Comparison of ENCODE assay signal across 8 cellular contexts in the genomic region with DNA sequence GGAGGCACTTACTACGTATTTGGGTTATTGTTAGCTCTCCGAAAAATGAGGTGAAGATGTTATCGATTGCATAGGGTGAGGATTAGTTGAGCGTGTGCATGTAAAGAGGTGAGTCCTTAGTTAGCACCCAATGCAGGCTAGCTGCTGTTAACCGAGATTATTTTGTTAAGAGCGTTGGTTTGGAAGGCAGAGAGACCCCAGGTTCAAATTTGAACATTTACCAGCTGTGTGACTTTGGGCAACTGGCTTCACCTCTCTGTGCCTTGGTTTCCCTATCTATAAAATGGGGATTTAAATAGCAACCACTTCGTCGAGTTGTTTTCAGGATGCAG. TPM values are rescaled to one million over a fixed set of nuclear protein-coding genes. Genes with fewer than 3 reads are reported as not detected.
DNase-seq lines count a peak whose midpoint lies in the region; ATAC-seq and TF ChIP-seq lines count a peak whose summit lies in the region.

No MANE protein-coding gene starts in this region.

- peak overlapping the region in 6 of 10 donors; percentile 1 to 61 (median 34) for H3K27ac Mint-ChIP-seq in naive thymus-derived CD8-positive, alpha-beta T cell

- no peaks in the 10 kb centered on the region for H3K27me3 ChIP-seq in BJ (ENCODE audit: control insufficient read depth, insufficient read depth, low read length)
- no peaks in the 10 kb centered on the region for H3K27me3 ChIP-seq in Karpas-422 (ENCODE audit: low read length)

- peak overlapping the region; percentile 89 for H3K27ac ChIP-seq in Karpas-422 (ENCODE audit: low read length)

- peaks cover 19 to 56% (median 42%) of the 10 kb centered on the region in 4 donors for H3K4me1 Mint-ChIP-seq in naive thymus-derived CD8-positive, alpha-beta T cell

- H3K79me2 ChIP-seq in Karpas-422 (ENCODE audit: low read length): peaks cover 57% of the 10 kb centered on the region

- H3K4me3 ChIP-seq in BJ (ENCODE audit: low read depth, low read length): peak overlapping the region; percentile 88
- H3K4me3 ChIP-seq in Karpas-422 (ENCODE audit: low read length): peak overlapping the region; percentile 83
- H3K4me3 ChIP-seq in cardiac fibroblast (replicated peaks in 1 of 2; ENCODE audit: low read depth in 2 of 2, low read length in 2 of 2): peak overlapping the region; percentile 93 to 95

- CTCF ChIA-PET in BJ (lab: Yijun Ruan, JAX): interaction anchor here (0.5 to 2.9 kb wide), 9 partner anchors 9 to 336 kb away, joined by 3 to 9 read pairs (median 4); no protein-coding TSS in a partner anchor

- H3K9me2 ChIP-seq in Karpas-422 (replicated peaks; ENCODE audit: insufficient read depth, low read length): no peaks in the 10 kb centered on the region

- ATAC-seq in naive thymus-derived CD8-positive, alpha-beta T cell: no peak
- ATAC-seq in GM19397 (IDR thresholded peaks at IDR 0.05; ENCODE audit: unreplicated experiment) (no peak), HG03354 (IDR thresholded peaks at IDR 0.05; ENCODE audit: poor library complexity, severe bottlenecking, unreplicated experiment) (no peak), HG02970 (IDR thresholded peaks at IDR 0.05; ENCODE audit: low FRiP score, unreplicated experiment) (no peak)

- no peaks in the 10 kb centered on the region for H3K9me3 ChIP-seq in Karpas-422 (ENCODE audit: low read length)

- H3K4me2 ChIP-seq in Karpas-422 (ENCODE audit: low read depth, low read length, poor library complexity, severe bottlenecking): peak overlapping the region; percentile 77

- no peaks in the 10 kb centered on the region for H3K9me3 Mint-ChIP-seq in naive thymus-derived CD8-positive, alpha-beta T cell

- peak overlapping the region; percentile 99 for H3K9ac ChIP-seq in Karpas-422 (ENCODE audit: low read length)

- H3K36me3 Mint-ChIP-seq in naive thymus-derived CD8-positive, alpha-beta T cell: peaks cover 0 to 2% (median 0%) of the 10 kb centered on the region in 3 donors

- no peaks in the 10 kb centered on the region for H4K20me1 ChIP-seq in Karpas-422 (ENCODE audit: insufficient read depth, low read depth, low read length)

- H3K36me3 ChIP-seq in BJ (ENCODE audit: control insufficient read depth, insufficient read depth, low read length) (no peaks in the 10 kb centered on the region), Karpas-422 (ENCODE audit: insufficient read depth, low read length) (peaks cover 11% of the 10 kb centered on the region; the same call in 1 of the 2 replicates)

- POLR2A ChIA-PET in BJ (lab: Charles Lee): interaction anchor here (0.5 to 1.0 kb wide), 2 partner anchors 16 to 97 kb away, joined by 5 to 8 read pairs; no protein-coding TSS in a partner anchor
- POLR2A ChIA-PET in naive thymus-derived CD8-positive, alpha-beta T cell (lab: Charles Lee): interaction anchor here (0.6 to 3.7 kb wide), 9 partner anchors 8 to 537 kb away, joined by 3 to 30 read pairs (median 6); partner anchors contain the start of genes CATSPERG, PSMD8, ZNF527 and ZNF540

- H3K4me3 Mint-ChIP-seq in naive thymus-derived CD8-positive, alpha-beta T cell: peak overlapping the region; percentile 69 to 95 (median 82)

- TF ChIP-seq CTCF in BJ (IDR thresholded peaks at IDR 0.05; ENCODE audit: insufficient read depth, low read depth, low read length) (no peak), cardiac fibroblast (IDR thresholded peaks at IDR 0.05; ENCODE audit: low read depth, low read length) (no peak)

- peaks cover 65% of the 10 kb centered on the region for H3K4me1 ChIP-seq in Karpas-422 (ENCODE audit: low read length)

- DNase-seq in BJ (ENCODE audit: low read depth): no peak
- no peak for DNase-seq in Karpas-422
- DNase-seq in cardiac fibroblast (ENCODE audit: low read depth in 2 of 2): peak in 1 of 2 donors; percentile 18
- no peak for DNase-seq in naive thymus-derived CD8-positive, alpha-beta T cell
- DNase-seq in NCI-H446 (lab: John Stamatoyannopoulos, UW): no peak

- no peak overlapping the region for H2AFZ ChIP-seq in Karpas-422 (ENCODE audit: low read length)

- H3K27me3 Mint-ChIP-seq in naive thymus-derived CD8-positive, alpha-beta T cell: no peaks in the 10 kb centered on the region

RNA-seq across cellular contexts. Expression of gene SIPA1L3, which starts 0.7 kb away (rescaled TPM):
- polyA plus RNA-seq in BJ (2011; rRNA removed): 4.0 and 4.5 TPM in 2 replicates
- polyA minus RNA-seq in BJ (2011; rRNA and poly(A)+ RNA removed): 19.9 and 20.4 TPM in 2 replicates
- total RNA-seq in Karpas-422 (2014; rRNA removed; shearing (Covaris generic); ENCODE audit: low replicate concordance): 68.6 and 88.1 TPM in 2 replicates
- 10 to 100 TPM; 32.6 to 34.5 TPM for total RNA-seq in naive thymus-derived CD8-positive, alpha-beta T cell
- 1 to 10 TPM in 2 of 3 donors, under 1 TPM in 1; 0.66 to 1.6 (median 1.6) TPM for polyA plus RNA-seq in naive thymus-derived CD8-positive, alpha-beta T cell

RNA-seq across cellular contexts. Expression of gene WDR87, which starts 1.3 kb away (rescaled TPM):
- not detected in 2 replicates for polyA plus RNA-seq in BJ (2011; rRNA removed)
- polyA minus RNA-seq in BJ (2011; rRNA and poly(A)+ RNA removed): not detected in 2 replicates
- not detected in 2 replicates for total RNA-seq in Karpas-422 (2014; rRNA removed; shearing (Covaris generic); ENCODE audit: low replicate concordance)
- not detected for total RNA-seq in naive thymus-derived CD8-positive, alpha-beta T cell
- polyA plus RNA-seq in naive thymus-derived CD8-positive, alpha-beta T cell: not detected
